Comparison of ENCODE assay signal across 8 cellular contexts in genomic region chr12:29427964-29428363, GRCh38. TPM values are rescaled to one million over a fixed set of nuclear protein-coding genes. Genes with fewer than 3 reads are reported as not detected.
DNase-seq lines count a peak whose midpoint lies in the region; ATAC-seq and TF ChIP-seq lines count a peak whose summit lies in the region.

No MANE protein-coding gene starts in this region.

- in situ Hi-C loops in G401 (cut with HindIII; ENCODE audit: low sequenced_read_pairs) = no loop called here

- no peaks in the 10 kb centered on the region for H3K9me3 Mint-ChIP-seq in endothelial cell (ENCODE audit: unreplicated experiment)
- peaks cover 2% of the 10 kb centered on the region for H3K9me3 Mint-ChIP-seq in natural killer cell treated with Interleukin-12 subunit alpha and Interleukin-12 subunit beta and Interleukin-15 and Interleukin-18, amount 100 ng/mL, for 72 hours

- no peaks in the 10 kb centered on the region for H3K27me3 Mint-ChIP-seq in endothelial cell (ENCODE audit: unreplicated experiment)
- H3K27me3 Mint-ChIP-seq in natural killer cell treated with Interleukin-12 subunit alpha and Interleukin-12 subunit beta and Interleukin-15 and Interleukin-18, amount 100 ng/mL, for 72 hours = peaks cover 24 to 42% of the 10 kb centered on the region in 2 donors

- H3K9me2 ChIP-seq in Karpas-422 (replicated peaks; ENCODE audit: insufficient read depth, low read length) = no peaks in the 10 kb centered on the region

- no peaks in the 10 kb centered on the region for H3K9me3 ChIP-seq in Karpas-422 (ENCODE audit: low read length)

- H3K36me3 Mint-ChIP-seq in endothelial cell (ENCODE audit: low read depth, unreplicated experiment) = no peaks in the 10 kb centered on the region
- no peaks in the 10 kb centered on the region for H3K36me3 Mint-ChIP-seq in natural killer cell treated with Interleukin-12 subunit alpha and Interleukin-12 subunit beta and Interleukin-15 and Interleukin-18, amount 100 ng/mL, for 72 hours

- H3K4me3 Mint-ChIP-seq in endothelial cell (ENCODE audit: unreplicated experiment) = no peak overlapping the region
- H3K4me3 Mint-ChIP-seq in natural killer cell treated with Interleukin-12 subunit alpha and Interleukin-12 subunit beta and Interleukin-15 and Interleukin-18, amount 100 ng/mL, for 72 hours = no peak overlapping the region

- H3K27me3 ChIP-seq in Karpas-422 (ENCODE audit: low read length) = no peaks in the 10 kb centered on the region

- H3K4me3 ChIP-seq in Karpas-422 (ENCODE audit: low read length) = no peak overlapping the region

- DNase-seq in Karpas-422 (peak; percentile 67), endothelial cell (ENCODE audit: low spot score) (no peak), NCI-H1105 (lab: John Stamatoyannopoulos, UW) (no peak), NCI-H1417 treated with DMSO at 0.1 percent for 48 hours (lab: John Stamatoyannopoulos, UW) (no peak), G401 (ENCODE audit: low spot score) (no peak)
- no peak for DNase-seq in natural killer cell treated with Interleukin-12 subunit alpha and Interleukin-12 subunit beta and Interleukin-15 and Interleukin-18, amount 100 ng/mL, for 72 hours (ENCODE audit: low spot score)

- no peak overlapping the region for H2AFZ ChIP-seq in Karpas-422 (ENCODE audit: low read length)

- H3K9ac ChIP-seq in Karpas-422 (ENCODE audit: low read length) = no peak overlapping the region

- H3K36me3 ChIP-seq in Karpas-422 (ENCODE audit: insufficient read depth, low read length) = no peaks in the 10 kb centered on the region

- H3K27ac ChIP-seq in Karpas-422 (ENCODE audit: low read length) = no peak overlapping the region

- no peaks in the 10 kb centered on the region for H3K4me1 ChIP-seq in Karpas-422 (ENCODE audit: low read length)

- TF ChIP-seq CTCF in endothelial cell (IDR thresholded peaks at IDR 0.05; ENCODE audit: unreplicated experiment) = peak; percentile 30

- H3K4me1 Mint-ChIP-seq in endothelial cell (ENCODE audit: unreplicated experiment) = no peaks in the 10 kb centered on the region
- H3K4me1 Mint-ChIP-seq in natural killer cell treated with Interleukin-12 subunit alpha and Interleukin-12 subunit beta and Interleukin-15 and Interleukin-18, amount 100 ng/mL, for 72 hours (ENCODE audit: low read depth in 2 of 2) = no peaks in the 10 kb centered on the region

- no peak overlapping the region for H3K27ac Mint-ChIP-seq in endothelial cell (ENCODE audit: unreplicated experiment)
- no peak overlapping the region for H3K27ac Mint-ChIP-seq in natural killer cell treated with Interleukin-12 subunit alpha and Interleukin-12 subunit beta and Interleukin-15 and Interleukin-18, amount 100 ng/mL, for 72 hours

- H3K79me2 ChIP-seq in Karpas-422 (ENCODE audit: low read length) = no peaks in the 10 kb centered on the region

- peak; percentile 99 for ATAC-seq in GM18502 (IDR thresholded peaks at IDR 0.05; ENCODE audit: poor library complexity, unreplicated experiment)
- ATAC-seq in GM21737 (IDR thresholded peaks at IDR 0.05; ENCODE audit: unreplicated experiment) = peak; percentile 97
- no peak for ATAC-seq in natural killer cell treated with Interleukin-12 subunit alpha and Interleukin-12 subunit beta and Interleukin-15 and Interleukin-18, amount 100 ng/mL, for 72 hours

- H3K4me2 ChIP-seq in Karpas-422 (ENCODE audit: low read depth, low read length, poor library complexity, severe bottlenecking) = no peak overlapping the region

- H4K20me1 ChIP-seq in Karpas-422 (ENCODE audit: insufficient read depth, low read depth, low read length) = no peaks in the 10 kb centered on the region

RNA-seq across cellular contexts. Expression of gene ERGIC2, which starts 47.0 kb away (rescaled TPM):
- total RNA-seq in Karpas-422 (2014; rRNA removed; shearing (Covaris generic); ENCODE audit: low replicate concordance) = 43.9 and 99.3 TPM in 2 replicates
- 44.4 TPM for total RNA-seq in endothelial cell (ENCODE audit: unreplicated experiment)
- 10 to 100 TPM; 76.3 to 83.4 TPM for total RNA-seq in natural killer cell treated with Interleukin-12 subunit alpha and Interleukin-12 subunit beta and Interleukin-15 and Interleukin-18, amount 100 ng/mL, for 72 hours
- 16.4 and 79.7 TPM in 2 replicates for total RNA-seq in G401 (2014; rRNA removed; shearing (Covaris generic))

Comparison
In these comparisons a context has a peak if more than half of its experiments do, and no peak if none do; other contexts are left out.
1. ATAC-seq: peak in GM18502 (single experiment) and GM21737 (single experiment); none in natural killer cell treated with Interleukin-12 subunit alpha and Interleukin-12 subunit beta and Interleukin-15 and Interleukin-18, amount 100 ng/mL, for 72 hours (0 of 2).